Comparison of ENCODE assay signal across 21 cellular contexts in the genomic region with DNA sequence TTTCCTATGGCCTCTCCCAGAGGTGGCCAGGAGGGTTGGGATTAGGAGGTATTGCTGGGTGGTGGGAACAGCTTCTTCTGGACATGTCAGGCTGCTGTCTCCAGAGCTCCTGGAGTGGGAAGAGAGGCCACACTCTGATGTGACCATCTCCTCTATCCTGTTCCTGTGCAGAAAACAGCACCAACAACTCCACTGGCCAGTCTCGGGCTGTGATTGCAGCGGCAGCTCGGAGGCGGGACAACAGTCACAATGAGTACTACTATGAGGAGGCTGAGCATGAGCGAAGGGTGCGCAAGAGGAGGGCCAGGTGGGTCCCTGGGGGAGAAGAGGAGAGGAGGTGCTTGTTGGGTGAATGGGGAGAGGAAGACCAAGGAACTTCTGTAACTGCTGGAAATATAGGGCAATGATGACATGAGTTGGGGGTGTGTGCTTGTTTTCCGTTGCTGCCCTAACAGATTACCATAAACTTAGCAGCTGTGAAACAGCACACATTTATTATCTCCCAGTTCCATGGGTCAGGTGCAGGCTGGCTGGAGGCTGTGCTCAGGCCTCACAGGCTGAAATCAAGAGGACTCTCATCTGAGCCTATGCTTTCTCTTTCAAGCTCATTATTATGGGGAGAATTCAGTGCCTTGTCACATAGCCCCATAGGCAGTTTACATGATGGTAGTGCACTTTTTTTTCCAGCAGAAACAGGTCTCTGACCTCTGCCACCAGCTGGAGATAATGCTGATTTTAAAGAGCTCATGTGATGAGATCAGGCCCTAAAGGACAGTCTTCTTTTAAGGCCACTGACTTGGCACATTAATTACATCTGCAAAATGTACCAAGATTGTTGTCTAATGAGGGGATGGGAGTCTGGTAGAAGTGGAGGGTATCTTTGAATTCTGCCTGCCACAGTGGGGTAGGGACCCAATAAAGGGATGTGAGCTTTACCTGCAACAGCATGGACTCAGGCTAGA. TPM values are rescaled to one million over a fixed set of nuclear protein-coding genes. Genes with fewer than 3 reads are reported as not detected.
A peak's percentile ranks its signal among the peaks of the same experiment; 100 is the strongest.
DNase-seq lines count a peak whose midpoint lies in the region; ATAC-seq and TF ChIP-seq lines count a peak whose summit lies in the region.
"Had no signal": no experiment of that assay in that cellular context is flagged by ENCODE, and none has a peak within 500 bp of the region (broad histone marks: within the 10 kb centered on the region; RNA-seq: fewer than 3 reads in every experiment).

No MANE protein-coding gene starts in this region.

- H3K4me1 ChIP-seq in SK-N-SH (ENCODE audit: control insufficient read depth in 1 of 2, insufficient read depth in 2 of 2, low read depth in 1 of 2, low read length in 1 of 2), result peaks cover 0 to 16% of the 10 kb centered on the region in 2 experiments; a peak in 1 of 4 replicates
- H3K4me1 ChIP-seq in neural progenitor cell, result no peaks in the 10 kb centered on the region
- H3K4me1 ChIP-seq: BLaER1 had no signal

- DNase-seq in SK-N-SH (no peak), WTC11 (ENCODE audit: low spot score) (no peak), endothelial cell (ENCODE audit: low spot score) (no peak), neural progenitor cell (ENCODE audit: low spot score) (no peak), T-cell (no peak), MV-4-11 (lab: John Stamatoyannopoulos, UW) (no peak)
- DNase-seq in activated CD4-positive, CD25-positive, alpha-beta regulatory T cell treated with anti-CD3 and anti-CD28 coated beads, Interleukin-2, amount 50 U/mL, for 72 hours, result no peak
- DNase-seq: ACHN; CD8-positive, alpha-beta T cell; DND-41; H9; HFFc6; Karpas-422; NCI-H1417; NCI-H187 treated with DMSO at 0.1 percent for 48 hours; NCI-H510A had no signal

- H3K9ac ChIP-seq in SK-N-SH (no peak overlapping the region), neural progenitor cell (no peak overlapping the region)
- H3K9ac ChIP-seq: BLaER1 had no signal

- H3K27ac ChIP-seq in SK-N-SH (ENCODE audit: low read depth in 2 of 2, low read length in 1 of 2) (no peak overlapping the region; a peak in 1 of 4 replicates), neural progenitor cell (no peak overlapping the region)
- H3K27ac ChIP-seq: 22Rv1, BLaER1 had no signal

- TF ChIP-seq EP300 in SK-N-SH (IDR thresholded peaks at IDR 0.05; ENCODE audit: borderline replicate concordance in 1 of 2, low read depth in 1 of 2, low read length in 1 of 2), result no peak

- TF ChIP-seq CTCF in SK-N-SH (IDR thresholded peaks at IDR 0.05) (no peak), WTC11 (IDR thresholded peaks at IDR 0.05) (no peak), endothelial cell (IDR thresholded peaks at IDR 0.05; ENCODE audit: unreplicated experiment) (no peak), neural progenitor cell (IDR thresholded peaks at IDR 0.05) (no peak)

- peak overlapping the region; percentile 51; the same call in 1 of the 2 replicates for H3K27ac Mint-ChIP-seq in WTC11
- no peak overlapping the region for H3K27ac Mint-ChIP-seq in endothelial cell (ENCODE audit: unreplicated experiment)
- H3K27ac Mint-ChIP-seq in neural progenitor cell, result peak overlapping the region; percentile 2
- no peak overlapping the region for H3K27ac Mint-ChIP-seq in T-cell
- H3K27ac Mint-ChIP-seq: CD8-positive, alpha-beta T cell; HFFc6 had no signal

- POLR2A ChIA-PET in SK-N-SH (lab: Yijun Ruan, JAX) (no interaction called here), WTC11 (lab: Charles Lee) (no interaction called here), T-cell (lab: Charles Lee) (interaction anchor here in 1 of 2 donors (0.6 kb wide), 1 partner anchor 880 kb away, joined by 6 read pairs; no protein-coding TSS in a partner anchor)

- H3K4me3 Mint-ChIP-seq in WTC11 (no peak overlapping the region), endothelial cell (ENCODE audit: unreplicated experiment) (peak overlapping the region; percentile 53), neural progenitor cell (no peak overlapping the region), T-cell (no peak overlapping the region)
- H3K4me3 Mint-ChIP-seq: CD8-positive, alpha-beta T cell; H9; HFFc6; IgD-negative memory B cell had no signal

- H4K20me1 ChIP-seq in SK-N-SH (ENCODE audit: insufficient read depth) (no peaks in the 10 kb centered on the region), neural progenitor cell (ENCODE audit: low read depth) (peaks cover 32% of the 10 kb centered on the region)
- H4K20me1 ChIP-seq: BLaER1 had no signal

- no peaks in the 10 kb centered on the region for H3K9me3 ChIP-seq in SK-N-SH
- H3K9me3 ChIP-seq in neural progenitor cell (ENCODE audit: low read depth), result no peaks in the 10 kb centered on the region
- H3K9me3 ChIP-seq: BLaER1 had no signal

- no peaks in the 10 kb centered on the region for H3K9me3 Mint-ChIP-seq in WTC11
- no peaks in the 10 kb centered on the region for H3K9me3 Mint-ChIP-seq in endothelial cell (ENCODE audit: unreplicated experiment)
- no peaks in the 10 kb centered on the region for H3K9me3 Mint-ChIP-seq in neural progenitor cell
- H3K9me3 Mint-ChIP-seq in T-cell, result no peaks in the 10 kb centered on the region
- H3K9me3 Mint-ChIP-seq: CD8-positive, alpha-beta T cell; H9; HFFc6; IgD-negative memory B cell had no signal

- no peaks in the 10 kb centered on the region for H3K27me3 ChIP-seq in SK-N-SH (ENCODE audit: insufficient read depth)
- H3K27me3 ChIP-seq in neural progenitor cell, result no peaks in the 10 kb centered on the region
- H3K27me3 ChIP-seq: BLaER1 had no signal

- H3K36me3 ChIP-seq in SK-N-SH (replicated peaks in 1 of 2; ENCODE audit: control insufficient read depth in 1 of 2, insufficient read depth in 2 of 2, low read length in 1 of 2) (peaks cover 0 to 39% of the 10 kb centered on the region in 2 experiments), neural progenitor cell (peaks cover 6% of the 10 kb centered on the region)

- H3K4me2 ChIP-seq in SK-N-SH (no peak overlapping the region), neural progenitor cell (no peak overlapping the region)
- H3K4me2 ChIP-seq: BLaER1 had no signal

- 92% methylated on average over 7 of the region's 7 CpGs for WGBS in SK-N-SH (ENCODE audit: low lambda C conversion rate)

- no peaks in the 10 kb centered on the region for H3K9me2 ChIP-seq in SK-N-SH

- H3K36me3 Mint-ChIP-seq in WTC11 (peaks cover 70% of the 10 kb centered on the region), endothelial cell (ENCODE audit: low read depth, unreplicated experiment) (peaks cover 59% of the 10 kb centered on the region), neural progenitor cell (peaks cover 64% of the 10 kb centered on the region), T-cell (no peaks in the 10 kb centered on the region)
- H3K36me3 Mint-ChIP-seq: CD8-positive, alpha-beta T cell had no signal

- H3K4me1 Mint-ChIP-seq in WTC11 (no peaks in the 10 kb centered on the region), endothelial cell (ENCODE audit: unreplicated experiment) (peaks cover 15% of the 10 kb centered on the region), neural progenitor cell (peaks cover 2% of the 10 kb centered on the region), T-cell (peaks cover 0 to 8% (median 0%) of the 10 kb centered on the region in 3 donors)
- H3K4me1 Mint-ChIP-seq: H9 had no signal

- no peak overlapping the region for H3K4me3 ChIP-seq in SK-N-SH (ENCODE audit: low read depth in 2 of 2, low read length in 1 of 2)
- H3K4me3 ChIP-seq in neural progenitor cell, result no peak overlapping the region
- H3K4me3 ChIP-seq: BLaER1 had no signal

- no peak for TF ChIP-seq RAD21 in SK-N-SH (IDR thresholded peaks at IDR 0.05; ENCODE audit: low read length)

- H3K27me3 Mint-ChIP-seq in WTC11 (ENCODE audit: low read depth) (no peaks in the 10 kb centered on the region), endothelial cell (ENCODE audit: unreplicated experiment) (peaks cover 13% of the 10 kb centered on the region), neural progenitor cell (ENCODE audit: insufficient read depth, low read depth) (no peaks in the 10 kb centered on the region), T-cell (peaks cover 3 to 10% of the 10 kb centered on the region in 2 donors)

- CTCF ChIA-PET in SK-N-SH (lab: Yijun Ruan, JAX), result interaction anchor here (1.0 to 1.2 kb wide), 4 partner anchors 45 to 228 kb away, joined by 3 to 4 read pairs (median 4); no protein-coding TSS in a partner anchor
- CTCF ChIA-PET in WTC11 (lab: Charles Lee), result no interaction called here
- CTCF ChIA-PET in T-cell (lab: Charles Lee), result no interaction called here

- H2AFZ ChIP-seq in SK-N-SH (ENCODE audit: low read depth) (no peak overlapping the region), neural progenitor cell (replicated peaks) (no peak overlapping the region)

- H3K79me2 ChIP-seq in SK-N-SH (ENCODE audit: insufficient read depth), result no peaks in the 10 kb centered on the region
- peaks cover 3% of the 10 kb centered on the region for H3K79me2 ChIP-seq in neural progenitor cell (ENCODE audit: low read depth)

- no peaks in the 10 kb centered on the region for H3F3A ChIP-seq in SK-N-SH (replicated peaks; ENCODE audit: insufficient read depth)
- no peaks in the 10 kb centered on the region for H3F3A ChIP-seq in neural progenitor cell (ENCODE audit: low read depth)

- ATAC-seq in SK-N-SH treated with all-trans-retinoic acid at 6 μM for 48 hours (no peak), WTC11 (no peak), T-cell (replicated peaks in 1 of 4) (no peak)
- ATAC-seq: CD8-positive, alpha-beta T cell; Panc1 had no signal

TF ChIP-seq in SK-N-SH, 30 proteins besides CTCF, POLR2A, EP300 and RAD21 (continues in another document):
- TF ChIP-seq FOXJ3 (CRISPR knock-in tag; IDR thresholded peaks at IDR 0.05) (peak; percentile 55; the same call in 1 of the 2 replicates), GABPA (IDR thresholded peaks at IDR 0.05; ENCODE audit: low read depth) (no peak)

TF ChIP-seq in SK-N-SH treated with all-trans-retinoic acid at 6 μM for 48 hours, 23 proteins besides CTCF, POLR2A, EP300 and RAD21:
- TF ChIP-seq ZC3H10 (CRISPR knock-in tag; IDR thresholded peaks at IDR 0.05), result no peak
- TF ChIP-seq ZFP30 (CRISPR knock-in tag; IDR thresholded peaks at IDR 0.05), result no peak

TF ChIP-seq in WTC11, 78 proteins besides CTCF, POLR2A, EP300 and RAD21 (continues in another document):
- TF ChIP-seq TEAD1 (CRISPR knock-in tag; IDR thresholded peaks at IDR 0.05) (no peak), KAT7 (CRISPR knock-in tag; IDR thresholded peaks at IDR 0.05; ENCODE audit: borderline replicate concordance) (no peak), SMAD4 (CRISPR knock-in tag; IDR thresholded peaks at IDR 0.05) (no peak)

RNA-seq across cellular contexts. Expression of gene VANGL2, which starts 20.8 kb away (rescaled TPM):
- 13.4 and 17.5 TPM in 2 replicates for polyA plus RNA-seq in SK-N-SH (2012; rRNA removed)
- 9.1 and 11.0 TPM in 2 replicates for polyA plus RNA-seq in SK-N-SH (2012; cell fraction: cytosol; rRNA removed)
- 26.6 and 32.0 TPM in 2 replicates for polyA plus RNA-seq in SK-N-SH (2012; cell fraction: nucleus; rRNA removed)
- total RNA-seq in WTC11 (2021) (68.0 to 69.7 TPM (median 68.6 TPM) in 3 replicates), endothelial cell (ENCODE audit: unreplicated experiment) (79.8 TPM), neural progenitor cell (ENCODE audit: low replicate concordance) (23.0 and 46.6 TPM in 2 replicates), T-cell (under 1 TPM in 3 of 5 donors, not detected in 2; 0.16 to 0.26 (median 0.20) TPM)
- total RNA-seq: CD8-positive, alpha-beta T cell; HFFc6 had no signal
- polyA plus RNA-seq: IgD-negative memory B cell had no signal

RNA-seq across cellular contexts. Expression of gene NHLH1, which starts 54.3 kb away (rescaled TPM):
- 0.16 and 0.18 TPM in 2 replicates for polyA plus RNA-seq in SK-N-SH (2012; rRNA removed)
- 0.04 and 0.09 TPM in 2 replicates for polyA plus RNA-seq in SK-N-SH (2012; cell fraction: cytosol; rRNA removed)
- polyA plus RNA-seq in SK-N-SH (2012; cell fraction: nucleus; rRNA removed), result 0.45 and 0.56 TPM in 2 replicates
- total RNA-seq in WTC11 (2021) (0.69 to 0.70 TPM (median 0.69 TPM) in 3 replicates), endothelial cell (ENCODE audit: unreplicated experiment) (1.2 TPM), neural progenitor cell (ENCODE audit: low replicate concordance) (0.07 and 0.22 TPM in 2 replicates), T-cell (under 1 TPM in 3 of 5 donors, not detected in 2; 0.16 to 0.38 (median 0.38) TPM)
- polyA plus RNA-seq: IgD-negative memory B cell had no signal

Comparison
In these comparisons a context has a peak if more than half of its experiments do, and no peak if none do; other contexts are left out.
1. H3K27ac Mint-ChIP-seq: peak in WTC11 (single experiment) and neural progenitor cell (single experiment); none in endothelial cell (single experiment) and T-cell (0 of 2).
2. RNA of gene VANGL2, which starts 20.8 kb away (total RNA-seq): 79.8 TPM in endothelial cell (single experiment), 68.0 to 69.7 TPM in WTC11 and 23.0 to 46.6 TPM in neural progenitor cell; 0.16 to 0.26 TPM in T-cell; every median in the first group is over 10 times any median in the second.
3. Of the 6 proteins assayed by ChIP-seq in both WTC11 and SK-N-SH: peak only in WTC11: none; only in SK-N-SH: FOXJ3; in both: none; in neither: 5.